1 cellular context compared by ENCODE assay signal in genomic region chr9:136343884-136344269, GRCh38.
TF ChIP-seq lines count a peak whose summit lies in the region.

No MANE protein-coding gene starts in this region.

TF ChIP-seq in GM23338, 12 proteins besides CTCF, POLR2A, EP300 and RAD21:
- TF ChIP-seq, protein P1, sequence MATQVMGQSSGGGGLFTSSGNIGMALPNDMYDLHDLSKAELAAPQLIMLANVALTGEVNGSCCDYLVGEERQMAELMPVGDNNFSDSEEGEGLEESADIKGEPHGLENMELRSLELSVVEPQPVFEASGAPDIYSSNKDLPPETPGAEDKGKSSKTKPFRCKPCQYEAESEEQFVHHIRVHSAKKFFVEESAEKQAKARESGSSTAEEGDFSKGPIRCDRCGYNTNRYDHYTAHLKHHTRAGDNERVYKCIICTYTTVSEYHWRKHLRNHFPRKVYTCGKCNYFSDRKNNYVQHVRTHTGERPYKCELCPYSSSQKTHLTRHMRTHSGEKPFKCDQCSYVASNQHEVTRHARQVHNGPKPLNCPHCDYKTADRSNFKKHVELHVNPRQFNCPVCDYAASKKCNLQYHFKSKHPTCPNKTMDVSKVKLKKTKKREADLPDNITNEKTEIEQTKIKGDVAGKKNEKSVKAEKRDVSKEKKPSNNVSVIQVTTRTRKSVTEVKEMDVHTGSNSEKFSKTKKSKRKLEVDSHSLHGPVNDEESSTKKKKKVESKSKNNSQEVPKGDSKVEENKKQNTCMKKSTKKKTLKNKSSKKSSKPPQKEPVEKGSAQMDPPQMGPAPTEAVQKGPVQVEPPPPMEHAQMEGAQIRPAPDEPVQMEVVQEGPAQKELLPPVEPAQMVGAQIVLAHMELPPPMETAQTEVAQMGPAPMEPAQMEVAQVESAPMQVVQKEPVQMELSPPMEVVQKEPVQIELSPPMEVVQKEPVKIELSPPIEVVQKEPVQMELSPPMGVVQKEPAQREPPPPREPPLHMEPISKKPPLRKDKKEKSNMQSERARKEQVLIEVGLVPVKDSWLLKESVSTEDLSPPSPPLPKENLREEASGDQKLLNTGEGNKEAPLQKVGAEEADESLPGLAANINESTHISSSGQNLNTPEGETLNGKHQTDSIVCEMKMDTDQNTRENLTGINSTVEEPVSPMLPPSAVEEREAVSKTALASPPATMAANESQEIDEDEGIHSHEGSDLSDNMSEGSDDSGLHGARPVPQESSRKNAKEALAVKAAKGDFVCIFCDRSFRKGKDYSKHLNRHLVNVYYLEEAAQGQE (IDR thresholded peaks at IDR 0.05; ENCODE audit: unreplicated experiment): no peak
- no peak for TF ChIP-seq CREB1 (CRISPR knock-in tag; IDR thresholded peaks at IDR 0.05; ENCODE audit: low read depth)
- no peak for TF ChIP-seq EZH2phosphoT487 (IDR thresholded peaks at IDR 0.05; ENCODE audit: unreplicated experiment)
- TF ChIP-seq ZNF114 (CRISPR knock-in tag; IDR thresholded peaks at IDR 0.05): no peak
- no peak for TF ChIP-seq NANOG (IDR thresholded peaks at IDR 0.05; ENCODE audit: borderline replicate concordance)
- TF ChIP-seq, protein P2, sequence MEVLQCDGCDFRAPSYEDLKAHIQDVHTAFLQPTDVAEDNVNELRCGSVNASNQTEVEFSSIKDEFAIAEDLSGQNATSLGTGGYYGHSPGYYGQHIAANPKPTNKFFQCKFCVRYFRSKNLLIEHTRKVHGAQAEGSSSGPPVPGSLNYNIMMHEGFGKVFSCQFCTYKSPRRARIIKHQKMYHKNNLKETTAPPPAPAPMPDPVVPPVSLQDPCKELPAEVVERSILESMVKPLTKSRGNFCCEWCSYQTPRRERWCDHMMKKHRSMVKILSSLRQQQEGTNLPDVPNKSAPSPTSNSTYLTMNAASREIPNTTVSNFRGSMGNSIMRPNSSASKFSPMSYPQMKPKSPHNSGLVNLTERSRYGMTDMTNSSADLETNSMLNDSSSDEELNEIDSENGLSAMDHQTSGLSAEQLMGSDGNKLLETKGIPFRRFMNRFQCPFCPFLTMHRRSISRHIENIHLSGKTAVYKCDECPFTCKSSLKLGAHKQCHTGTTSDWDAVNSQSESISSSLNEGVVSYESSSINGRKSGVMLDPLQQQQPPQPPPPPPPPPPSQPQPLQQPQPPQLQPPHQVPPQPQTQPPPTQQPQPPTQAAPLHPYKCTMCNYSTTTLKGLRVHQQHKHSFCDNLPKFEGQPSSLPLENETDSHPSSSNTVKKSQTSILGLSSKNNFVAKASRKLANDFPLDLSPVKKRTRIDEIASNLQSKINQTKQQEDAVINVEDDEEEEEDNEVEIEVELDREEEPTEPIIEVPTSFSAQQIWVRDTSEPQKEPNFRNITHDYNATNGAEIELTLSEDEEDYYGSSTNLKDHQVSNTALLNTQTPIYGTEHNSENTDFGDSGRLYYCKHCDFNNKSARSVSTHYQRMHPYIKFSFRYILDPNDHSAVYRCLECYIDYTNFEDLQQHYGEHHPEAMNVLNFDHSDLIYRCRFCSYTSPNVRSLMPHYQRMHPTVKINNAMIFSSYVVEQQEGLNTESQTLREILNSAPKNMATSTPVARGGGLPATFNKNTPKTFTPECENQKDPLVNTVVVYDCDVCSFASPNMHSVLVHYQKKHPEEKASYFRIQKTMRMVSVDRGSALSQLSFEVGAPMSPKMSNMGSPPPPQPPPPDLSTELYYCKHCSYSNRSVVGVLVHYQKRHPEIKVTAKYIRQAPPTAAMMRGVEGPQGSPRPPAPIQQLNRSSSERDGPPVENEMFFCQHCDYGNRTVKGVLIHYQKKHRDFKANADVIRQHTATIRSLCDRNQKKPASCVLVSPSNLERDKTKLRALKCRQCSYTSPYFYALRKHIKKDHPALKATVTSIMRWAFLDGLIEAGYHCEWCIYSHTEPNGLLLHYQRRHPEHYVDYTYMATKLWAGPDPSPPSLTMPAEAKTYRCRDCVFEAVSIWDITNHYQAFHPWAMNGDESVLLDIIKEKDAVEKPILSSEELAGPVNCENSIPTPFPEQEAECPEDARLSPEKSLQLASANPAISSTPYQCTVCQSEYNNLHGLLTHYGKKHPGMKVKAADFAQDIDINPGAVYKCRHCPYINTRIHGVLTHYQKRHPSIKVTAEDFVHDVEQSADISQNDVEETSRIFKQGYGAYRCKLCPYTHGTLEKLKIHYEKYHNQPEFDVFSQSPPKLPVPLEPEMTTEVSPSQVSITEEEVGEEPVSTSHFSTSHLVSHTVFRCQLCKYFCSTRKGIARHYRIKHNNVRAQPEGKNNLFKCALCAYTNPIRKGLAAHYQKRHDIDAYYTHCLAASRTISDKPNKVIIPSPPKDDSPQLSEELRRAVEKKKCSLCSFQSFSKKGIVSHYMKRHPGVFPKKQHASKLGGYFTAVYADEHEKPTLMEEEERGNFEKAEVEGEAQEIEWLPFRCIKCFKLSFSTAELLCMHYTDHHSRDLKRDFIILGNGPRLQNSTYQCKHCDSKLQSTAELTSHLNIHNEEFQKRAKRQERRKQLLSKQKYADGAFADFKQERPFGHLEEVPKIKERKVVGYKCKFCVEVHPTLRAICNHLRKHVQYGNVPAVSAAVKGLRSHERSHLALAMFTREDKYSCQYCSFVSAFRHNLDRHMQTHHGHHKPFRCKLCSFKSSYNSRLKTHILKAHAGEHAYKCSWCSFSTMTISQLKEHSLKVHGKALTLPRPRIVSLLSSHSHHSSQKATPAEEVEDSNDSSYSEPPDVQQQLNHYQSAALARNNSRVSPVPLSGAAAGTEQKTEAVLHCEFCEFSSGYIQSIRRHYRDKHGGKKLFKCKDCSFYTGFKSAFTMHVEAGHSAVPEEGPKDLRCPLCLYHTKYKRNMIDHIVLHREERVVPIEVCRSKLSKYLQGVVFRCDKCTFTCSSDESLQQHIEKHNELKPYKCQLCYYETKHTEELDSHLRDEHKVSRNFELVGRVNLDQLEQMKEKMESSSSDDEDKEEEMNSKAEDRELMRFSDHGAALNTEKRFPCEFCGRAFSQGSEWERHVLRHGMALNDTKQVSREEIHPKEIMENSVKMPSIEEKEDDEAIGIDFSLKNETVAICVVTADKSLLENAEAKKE (CRISPR knock-in tag; IDR thresholded peaks at IDR 0.05): no peak
- TF ChIP-seq EZH2 (IDR thresholded peaks at IDR 0.05; ENCODE audit: low read depth, unreplicated experiment): no peak
- TF ChIP-seq STAT1 (IDR thresholded peaks at IDR 0.05; ENCODE audit: unreplicated experiment): no peak
- TF ChIP-seq, protein P3, sequence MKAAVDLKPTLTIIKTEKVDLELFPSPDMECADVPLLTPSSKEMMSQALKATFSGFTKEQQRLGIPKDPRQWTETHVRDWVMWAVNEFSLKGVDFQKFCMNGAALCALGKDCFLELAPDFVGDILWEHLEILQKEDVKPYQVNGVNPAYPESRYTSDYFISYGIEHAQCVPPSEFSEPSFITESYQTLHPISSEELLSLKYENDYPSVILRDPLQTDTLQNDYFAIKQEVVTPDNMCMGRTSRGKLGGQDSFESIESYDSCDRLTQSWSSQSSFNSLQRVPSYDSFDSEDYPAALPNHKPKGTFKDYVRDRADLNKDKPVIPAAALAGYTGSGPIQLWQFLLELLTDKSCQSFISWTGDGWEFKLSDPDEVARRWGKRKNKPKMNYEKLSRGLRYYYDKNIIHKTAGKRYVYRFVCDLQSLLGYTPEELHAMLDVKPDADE (IDR thresholded peaks at IDR 0.05): no peak
- no peak for TF ChIP-seq POLR2AphosphoS5 (IDR thresholded peaks at IDR 0.05; ENCODE audit: low read depth)
- TF ChIP-seq ZNF331 (CRISPR knock-in tag; IDR thresholded peaks at IDR 0.05; ENCODE audit: low read depth): no peak
- TF ChIP-seq JUNB (IDR thresholded peaks at IDR 0.05; ENCODE audit: unreplicated experiment): no peak
